In genomic region chr17:18183334-18184142, GRCh38 we compare ENCODE assay signal across 8 cellular contexts.
DNase-seq lines count a peak whose midpoint lies in the region; ATAC-seq and FAIRE-seq lines count a peak whose summit lies in the region.

TSS of gene ALKBH5 (plus strand) at chr17:18183828. CDS start at chr17:18184244, 416 bp downstream.

- ATAC-seq in GM19043 (IDR thresholded peaks at IDR 0.05; ENCODE audit: low read depth, unreplicated experiment), result peak; percentile 81
- ATAC-seq in HG03378 (IDR thresholded peaks at IDR 0.05; ENCODE audit: unreplicated experiment), result peak; percentile 83
- ATAC-seq in activated CD4-positive, CD25-positive, alpha-beta regulatory T cell treated with anti-CD3 and anti-CD28 coated beads, Interleukin-2, amount 50 U/mL, for 24 hours, result peak; percentile 88 to 89

- peak; percentile 93 for FAIRE-seq in islet of Langerhans (lab: Jason Lieb, UNC)

- DNase-seq in Ammon's horn (ENCODE audit: low spot score) (peak; percentile 99), NCI-H446 treated with DMSO at 0.1 percent for 48 hours (lab: John Stamatoyannopoulos, UW) (peak; percentile 98), cerebellar cortex (ENCODE audit: low spot score) (peak; percentile 100)
- peak; percentile 97 for DNase-seq in stimulated activated CD4-positive, alpha-beta T cell treated with anti-CD3 and anti-CD28 coated beads, Interleukin-12 subunit alpha, Interleukin-12 subunit beta, amount 100 ng/mL, for 4 hours

Comparison
In these comparisons a context has a peak if more than half of its experiments do, and no peak if none do; other contexts are left out.
1. Peak in every context shown above with its lines: DNase-seq and ATAC-seq.